8 cellular contexts compared by ENCODE assay signal in genomic region chr17:44187131-44187899, GRCh38. TPM values are rescaled to one million over a fixed set of nuclear protein-coding genes. Genes with fewer than 3 reads are reported as not detected.
DNase-seq lines count a peak whose midpoint lies in the region; ATAC-seq and TF ChIP-seq lines count a peak whose summit lies in the region.

No MANE protein-coding gene starts in this region.

- in situ Hi-C loops in GM13976 (cut with MboI; ENCODE audit: low sequenced_read_pairs, unreplicated experiment): no loop called here

- H3K27ac Mint-ChIP-seq in activated naive CD4-positive, alpha-beta T cell treated with anti-CD3 and anti-CD28 coated beads, Interleukin-2, amount 10 ng/mL, durations not matched to agents 7 days and 5 days: peak overlapping the region; percentile 97

- peak overlapping the region; percentile 92 for H3K27ac ChIP-seq in HUES64 (ENCODE audit: low read depth, low read length)
- peak overlapping the region; percentile 87 to 99 (median 96) for H3K27ac ChIP-seq in heart right ventricle

- H3K4me3 ChIP-seq in HUES64 (ENCODE audit: low read length) (peak overlapping the region; percentile 93), heart right ventricle (peak overlapping the region; percentile 78 to 95 (median 88)), skeletal muscle cell (ENCODE audit: low read depth, low read length) (peak overlapping the region; percentile 85)

- H3K27me3 ChIP-seq in HUES64 (ENCODE audit: insufficient read depth, low read length): no peaks in the 10 kb centered on the region
- H3K27me3 ChIP-seq in heart right ventricle: no peaks in the 10 kb centered on the region

- peak overlapping the region; percentile 100 for H3K4me3 Mint-ChIP-seq in activated naive CD4-positive, alpha-beta T cell treated with anti-CD3 and anti-CD28 coated beads, Interleukin-2, amount 10 ng/mL, durations not matched to agents 7 days and 5 days

- 10% methylated on average over 31 of the region's 32 CpGs for WGBS in HUES64
- 2% methylated on average over 32 of the region's 32 CpGs for WGBS in heart right ventricle, 2 donors

- H3K36me3 ChIP-seq in HUES64 (ENCODE audit: insufficient read depth, low read length) (peaks cover 32% of the 10 kb centered on the region), heart right ventricle (peaks cover 0 to 51% (median 19%) of the 10 kb centered on the region in 9 donors)

- H3K27me3 Mint-ChIP-seq in activated naive CD4-positive, alpha-beta T cell treated with anti-CD3 and anti-CD28 coated beads, Interleukin-2, amount 10 ng/mL, durations not matched to agents 7 days and 5 days: no peaks in the 10 kb centered on the region

- CTCF ChIA-PET in GM10248 (lab: Yijun Ruan, JAX): interaction anchor here (1.7 to 4.6 kb wide), 4 partner anchors 11 to 163 kb away, joined by 5 to 47 read pairs (median 10); partner anchors contain the start of gene ASB16
- CTCF ChIA-PET in activated naive CD4-positive, alpha-beta T cell treated with anti-CD3 and anti-CD28 coated beads, Interleukin-2, amount 10 ng/mL, durations not matched to agents 7 days and 5 days (lab: Charles Lee): interaction anchor here (0.9 to 4.7 kb wide), 5 partner anchors 11 to 144 kb away, joined by 3 to 18 read pairs (median 5); no protein-coding TSS in a partner anchor

- peaks cover 28% of the 10 kb centered on the region for H3K36me3 Mint-ChIP-seq in activated naive CD4-positive, alpha-beta T cell treated with anti-CD3 and anti-CD28 coated beads, Interleukin-2, amount 10 ng/mL, durations not matched to agents 7 days and 5 days

- intact Hi-C loops in heart right ventricle (cut with DNase I): loop anchor here in 2 of 10 donors (1.0 to 2.0 kb wide), 2 partner anchors 12 to 31 kb away; partner anchors contain the start of genes ATXN7L3 (in 1 of the 2) and UBTF (in 1 of the 2)

- no peaks in the 10 kb centered on the region for H3K9me3 ChIP-seq in HUES64 (ENCODE audit: insufficient read depth, low read depth, low read length)
- H3K9me3 ChIP-seq in heart right ventricle: no peaks in the 10 kb centered on the region

- H3K4me1 ChIP-seq in HUES64 (ENCODE audit: insufficient read depth, low read length) (peaks cover 16% of the 10 kb centered on the region), heart right ventricle (peaks cover 11 to 46% (median 27%) of the 10 kb centered on the region in 9 donors)

- POLR2A ChIA-PET in GM10248 (lab: Yijun Ruan, JAX): interaction anchor here (0.6 to 1.0 kb wide), 3 partner anchors 22 to 561 kb away, joined by 3 to 7 read pairs (median 3); no protein-coding TSS in a partner anchor

- peak; percentile 41 for ATAC-seq in GM21515 (IDR thresholded peaks at IDR 0.05; ENCODE audit: unreplicated experiment)
- peak; percentile 62 to 84 (median 79) for ATAC-seq in heart right ventricle

- DNase-seq in GM10248 (ENCODE audit: extremely low spot score) (peak; percentile 84), heart right ventricle (no peak), skeletal muscle cell (ENCODE audit: low read depth) (no peak), COLO668 (lab: John Stamatoyannopoulos, UW; ENCODE audit: unreplicated experiment) (no peak), GM13976 (ENCODE audit: low spot score) (no peak)
- no peak for DNase-seq in activated naive CD4-positive, alpha-beta T cell treated with anti-CD3 and anti-CD28 coated beads, Interleukin-2, amount 10 ng/mL, durations not matched to agents 7 days and 5 days

- H3K4me1 Mint-ChIP-seq in activated naive CD4-positive, alpha-beta T cell treated with anti-CD3 and anti-CD28 coated beads, Interleukin-2, amount 10 ng/mL, durations not matched to agents 7 days and 5 days: peaks cover 46% of the 10 kb centered on the region

- peak overlapping the region; percentile 78 for H3K9ac ChIP-seq in HUES64 (ENCODE audit: low read depth, low read length)

- TF ChIP-seq CTCF in GM10248 (IDR thresholded peaks at IDR 0.05; ENCODE audit: control extremely low read depth, extremely low read depth, low read depth, missing control alignments) (no peak), heart right ventricle (IDR thresholded peaks at IDR 0.05) (no peak), GM13976 (IDR thresholded peaks at IDR 0.05; ENCODE audit: borderline replicate concordance, control extremely low read depth, extremely low read depth, insufficient read depth, missing control alignments) (no peak)

- no peaks in the 10 kb centered on the region for H3K9me3 Mint-ChIP-seq in activated naive CD4-positive, alpha-beta T cell treated with anti-CD3 and anti-CD28 coated beads, Interleukin-2, amount 10 ng/mL, durations not matched to agents 7 days and 5 days

RNA-seq across cellular contexts. Expression of gene TMUB2, which starts 0.5 kb away (rescaled TPM):
- polyA plus RNA-seq in HUES64 (2013, experiment 1 of 2): 17.6 TPM
- 16.2 TPM for polyA plus RNA-seq in HUES64 (2013, experiment 2 of 2)
- total RNA-seq in heart right ventricle: 10 to 100 TPM; 16.3 to 28.3 (median 19.6) TPM
- 10 to 100 TPM; 27.8 to 37.2 TPM for polyA plus RNA-seq in heart right ventricle

RNA-seq across cellular contexts. Expression of gene ATXN7L3, which starts 12.4 kb away (rescaled TPM):
- polyA plus RNA-seq in HUES64 (2013, experiment 1 of 2): 63.7 TPM
- 69.1 TPM for polyA plus RNA-seq in HUES64 (2013, experiment 2 of 2)
- 10 to 100 TPM; 23.7 to 40.6 (median 32.4) TPM for total RNA-seq in heart right ventricle
- polyA plus RNA-seq in heart right ventricle: 10 to 100 TPM; 29.0 to 29.8 TPM

RNA-seq across cellular contexts. Expression of gene ASB16, which starts 16.8 kb away (rescaled TPM):
- polyA plus RNA-seq in HUES64 (2013, experiment 1 of 2): not detected
- not detected for polyA plus RNA-seq in HUES64 (2013, experiment 2 of 2)
- total RNA-seq in heart right ventricle: 10 to 100 TPM; 12.4 to 16.4 (median 13.6) TPM
- 1 to 10 TPM in 1 of 2 donors, under 1 TPM in 1; 0.64 to 6.5 TPM for polyA plus RNA-seq in heart right ventricle

RNA-seq across cellular contexts. Expression of gene UBTF, which starts 32.2 kb away (rescaled TPM):
- 78.3 TPM for polyA plus RNA-seq in HUES64 (2013, experiment 1 of 2)
- polyA plus RNA-seq in HUES64 (2013, experiment 2 of 2): 65.2 TPM
- 10 to 100 TPM; 35.9 to 56.3 (median 42.5) TPM for total RNA-seq in heart right ventricle
- 10 to 100 TPM; 30.8 to 34.4 TPM for polyA plus RNA-seq in heart right ventricle

RNA-seq across cellular contexts. Expression of gene HROB, which starts 45.6 kb away (rescaled TPM):
- 11.3 TPM for polyA plus RNA-seq in HUES64 (2013, experiment 1 of 2)
- polyA plus RNA-seq in HUES64 (2013, experiment 2 of 2): 12.7 TPM
- 1 to 10 TPM in 4 of 10 donors, under 1 TPM in 6; 0.49 to 1.9 (median 0.74) TPM for total RNA-seq in heart right ventricle
- polyA plus RNA-seq in heart right ventricle: under 1 TPM; 0.28 to 0.37 TPM
